ENCODE assay signal across 3 cellular contexts in the genomic region with DNA sequence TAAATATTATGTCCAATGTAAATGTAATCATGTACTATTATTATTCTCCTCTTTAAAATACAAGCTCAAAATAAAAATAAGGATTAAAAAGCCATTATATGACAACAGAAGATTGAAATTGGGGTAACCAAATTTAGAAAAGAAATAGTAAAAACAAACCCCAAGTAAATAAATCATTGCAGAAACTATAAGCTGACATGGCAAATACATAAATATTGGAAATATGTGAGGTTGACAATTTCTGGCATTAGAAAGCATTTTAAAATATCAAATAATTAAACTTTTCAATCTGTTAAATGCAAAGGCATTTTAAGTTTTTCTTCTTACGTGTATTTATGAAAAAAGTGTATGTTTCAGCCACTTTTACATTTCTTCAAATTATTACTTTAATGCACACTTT.
TF ChIP-seq lines count a peak whose summit lies in the region.

No MANE protein-coding gene starts in this region.

TF ChIP-seq in HepG2, 621 proteins besides CTCF, POLR2A, EP300 and RAD21:
- TF ChIP-seq CEBPB (IDR thresholded peaks at IDR 0.05; ENCODE audit: borderline replicate concordance, low read depth, low read length) (no peak), ZNF382 (CRISPR knock-in tag; IDR thresholded peaks at IDR 0.05; ENCODE audit: borderline replicate concordance) (no peak), MAFK (conservative IDR thresholded peaks at IDR 0.05 in 1 of 2, IDR thresholded peaks at IDR 0.05 in 1 of 2; ENCODE audit: low read length in 2 of 2) (peak; percentile 60 to 74), JDP2 (CRISPR knock-in tag; IDR thresholded peaks at IDR 0.05; ENCODE audit: borderline replicate concordance) (no peak), ZNF678 (CRISPR knock-in tag; IDR thresholded peaks at IDR 0.05) (no peak), MAFF (IDR thresholded peaks at IDR 0.05; ENCODE audit: low read depth, low read length) (peak; percentile 72)
- TF ChIP-seq, protein P1, sequence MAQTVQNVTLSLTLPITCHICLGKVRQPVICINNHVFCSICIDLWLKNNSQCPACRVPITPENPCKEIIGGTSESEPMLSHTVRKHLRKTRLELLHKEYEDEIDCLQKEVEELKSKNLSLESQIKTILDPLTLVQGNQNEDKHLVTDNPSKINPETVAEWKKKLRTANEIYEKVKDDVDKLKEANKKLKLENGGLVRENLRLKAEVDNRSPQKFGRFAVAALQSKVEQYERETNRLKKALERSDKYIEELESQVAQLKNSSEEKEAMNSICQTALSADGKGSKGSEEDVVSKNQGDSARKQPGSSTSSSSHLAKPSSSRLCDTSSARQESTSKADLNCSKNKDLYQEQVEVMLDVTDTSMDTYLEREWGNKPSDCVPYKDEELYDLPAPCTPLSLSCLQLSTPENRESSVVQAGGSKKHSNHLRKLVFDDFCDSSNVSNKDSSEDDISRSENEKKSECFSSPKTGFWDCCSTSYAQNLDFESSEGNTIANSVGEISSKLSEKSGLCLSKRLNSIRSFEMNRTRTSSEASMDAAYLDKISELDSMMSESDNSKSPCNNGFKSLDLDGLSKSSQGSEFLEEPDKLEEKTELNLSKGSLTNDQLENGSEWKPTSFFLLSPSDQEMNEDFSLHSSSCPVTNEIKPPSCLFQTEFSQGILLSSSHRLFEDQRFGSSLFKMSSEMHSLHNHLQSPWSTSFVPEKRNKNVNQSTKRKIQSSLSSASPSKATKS (CRISPR knock-in tag; IDR thresholded peaks at IDR 0.05): no peak
- TF ChIP-seq, protein P2, sequence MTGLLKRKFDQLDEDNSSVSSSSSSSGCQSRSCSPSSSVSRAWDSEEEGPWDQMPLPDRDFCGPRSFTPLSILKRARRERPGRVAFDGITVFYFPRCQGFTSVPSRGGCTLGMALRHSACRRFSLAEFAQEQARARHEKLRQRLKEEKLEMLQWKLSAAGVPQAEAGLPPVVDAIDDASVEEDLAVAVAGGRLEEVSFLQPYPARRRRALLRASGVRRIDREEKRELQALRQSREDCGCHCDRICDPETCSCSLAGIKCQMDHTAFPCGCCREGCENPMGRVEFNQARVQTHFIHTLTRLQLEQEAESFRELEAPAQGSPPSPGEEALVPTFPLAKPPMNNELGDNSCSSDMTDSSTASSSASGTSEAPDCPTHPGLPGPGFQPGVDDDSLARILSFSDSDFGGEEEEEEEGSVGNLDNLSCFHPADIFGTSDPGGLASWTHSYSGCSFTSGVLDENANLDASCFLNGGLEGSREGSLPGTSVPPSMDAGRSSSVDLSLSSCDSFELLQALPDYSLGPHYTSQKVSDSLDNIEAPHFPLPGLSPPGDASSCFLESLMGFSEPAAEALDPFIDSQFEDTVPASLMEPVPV (CRISPR knock-in tag; IDR thresholded peaks at IDR 0.05): no peak
TF ChIP-seq in HepG2: peak in this region for 2.

TF ChIP-seq in IMR-90, 13 proteins besides CTCF, POLR2A, EP300 and RAD21:
- no peak for TF ChIP-seq RFX5 (IDR thresholded peaks at IDR 0.05; ENCODE audit: low read depth, low read length)
- TF ChIP-seq RCOR1 (IDR thresholded peaks at IDR 0.05; ENCODE audit: insufficient replicate concordance, low read length): no peak
- no peak for TF ChIP-seq BHLHE40 (IDR thresholded peaks at IDR 0.05; ENCODE audit: low read depth, low read length)
- no peak for TF ChIP-seq CEBPB (IDR thresholded peaks at IDR 0.05; ENCODE audit: low read depth, low read length)
- no peak for TF ChIP-seq FOS (IDR thresholded peaks at IDR 0.05; ENCODE audit: low read depth, low read length)
- TF ChIP-seq MAFK (IDR thresholded peaks at IDR 0.05; ENCODE audit: low read depth, low read length): peak; percentile 68
- TF ChIP-seq, protein P3, sequence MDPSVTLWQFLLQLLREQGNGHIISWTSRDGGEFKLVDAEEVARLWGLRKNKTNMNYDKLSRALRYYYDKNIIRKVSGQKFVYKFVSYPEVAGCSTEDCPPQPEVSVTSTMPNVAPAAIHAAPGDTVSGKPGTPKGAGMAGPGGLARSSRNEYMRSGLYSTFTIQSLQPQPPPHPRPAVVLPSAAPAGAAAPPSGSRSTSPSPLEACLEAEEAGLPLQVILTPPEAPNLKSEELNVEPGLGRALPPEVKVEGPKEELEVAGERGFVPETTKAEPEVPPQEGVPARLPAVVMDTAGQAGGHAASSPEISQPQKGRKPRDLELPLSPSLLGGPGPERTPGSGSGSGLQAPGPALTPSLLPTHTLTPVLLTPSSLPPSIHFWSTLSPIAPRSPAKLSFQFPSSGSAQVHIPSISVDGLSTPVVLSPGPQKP (IDR thresholded peaks at IDR 0.05; ENCODE audit: borderline replicate concordance, low read depth, low read length): no peak

TF ChIP-seq in K562, 482 proteins besides CTCF, POLR2A, EP300 and RAD21:
- TF ChIP-seq HEY1 (CRISPR knock-in tag; IDR thresholded peaks at IDR 0.05; ENCODE audit: borderline replicate concordance) (no peak), ZNF316 (IDR thresholded peaks at IDR 0.05) (peak; percentile 44; the same call in 1 of the 2 replicates)
